10 cellular contexts compared by ENCODE assay signal in genomic region chr10:74039561-74040145, GRCh38. TPM values are rescaled to one million over a fixed set of nuclear protein-coding genes. Genes with fewer than 3 reads are reported as not detected.
DNase-seq lines count a peak whose midpoint lies in the region; ATAC-seq and TF ChIP-seq lines count a peak whose summit lies in the region.
"Had no signal": no experiment of that assay in that cellular context is flagged by ENCODE, and none has a peak within 500 bp of the region (broad histone marks: within the 10 kb centered on the region; RNA-seq: fewer than 3 reads in every experiment).

No MANE protein-coding gene starts in this region.

- H3K4me3 ChIP-seq in upper lobe of right lung: no peak overlapping the region

- peaks cover 12% of the 10 kb centered on the region for H3K36me3 Mint-ChIP-seq in activated naive CD8-positive, alpha-beta T cell treated with anti-CD3 and anti-CD28 coated beads, Interleukin-2, amount 50 U/mL, for 24 hours (ENCODE audit: low read depth)
- H3K36me3 Mint-ChIP-seq in activated naive CD8-positive, alpha-beta T cell treated with anti-CD3 and anti-CD28 coated beads for 36 hours: no peaks in the 10 kb centered on the region
- H3K36me3 Mint-ChIP-seq in chondrocyte (ENCODE audit: low read depth) (peaks cover 19% of the 10 kb centered on the region), mesothelial cell of epicardium (peaks cover 16% of the 10 kb centered on the region)

- peak overlapping the region; percentile 63 for H3K27ac Mint-ChIP-seq in activated naive CD8-positive, alpha-beta T cell treated with anti-CD3 and anti-CD28 coated beads, Interleukin-2, amount 50 U/mL, for 24 hours
- no peak overlapping the region for H3K27ac Mint-ChIP-seq in activated naive CD8-positive, alpha-beta T cell treated with anti-CD3 and anti-CD28 coated beads for 36 hours
- H3K27ac Mint-ChIP-seq in chondrocyte (ENCODE audit: unreplicated experiment): peak overlapping the region; percentile 68
- H3K27ac Mint-ChIP-seq in mesothelial cell of epicardium: peak overlapping the region; percentile 57
- H3K27ac Mint-ChIP-seq: type B pancreatic cell had no signal

- H3K27me3 Mint-ChIP-seq in activated naive CD8-positive, alpha-beta T cell treated with anti-CD3 and anti-CD28 coated beads, Interleukin-2, amount 50 U/mL, for 24 hours: no peaks in the 10 kb centered on the region
- no peaks in the 10 kb centered on the region for H3K27me3 Mint-ChIP-seq in activated naive CD8-positive, alpha-beta T cell treated with anti-CD3 and anti-CD28 coated beads for 36 hours
- H3K27me3 Mint-ChIP-seq in chondrocyte (ENCODE audit: low read depth) (no peaks in the 10 kb centered on the region), mesothelial cell of epicardium (ENCODE audit: low read depth) (no peaks in the 10 kb centered on the region)
- H3K27me3 Mint-ChIP-seq: type B pancreatic cell had no signal

- H3K4me1 ChIP-seq in upper lobe of right lung: peaks cover 38% of the 10 kb centered on the region

- peaks cover 13% of the 10 kb centered on the region for H3K36me3 ChIP-seq in upper lobe of right lung

- no peak for DNase-seq in activated naive CD8-positive, alpha-beta T cell treated with anti-CD3 and anti-CD28 coated beads, Interleukin-2, amount 50 U/mL, for 24 hours
- no peak for DNase-seq in activated naive CD8-positive, alpha-beta T cell treated with anti-CD3 and anti-CD28 coated beads for 36 hours
- DNase-seq in chondrocyte (ENCODE audit: low spot score) (no peak), mesothelial cell of epicardium (ENCODE audit: low spot score in 2 of 2, unreplicated experiment in 2 of 2) (no peak), upper lobe of right lung (no peak), A172 (ENCODE audit: low spot score) (no peak), kidney tubule cell (ENCODE audit: low spot score) (no peak)

- TF ChIP-seq CTCF in chondrocyte (IDR thresholded peaks at IDR 0.05) (no peak), mesothelial cell of epicardium (IDR thresholded peaks at IDR 0.05; ENCODE audit: unreplicated experiment) (no peak), upper lobe of right lung (IDR thresholded peaks at IDR 0.05) (no peak)

- H3K27ac ChIP-seq in upper lobe of right lung: peak overlapping the region; percentile 49
- H3K27ac ChIP-seq: C4-2B had no signal

- no peaks in the 10 kb centered on the region for H3K9me3 ChIP-seq in upper lobe of right lung

- no peaks in the 10 kb centered on the region for H3K27me3 ChIP-seq in upper lobe of right lung

- H3K4me3 Mint-ChIP-seq in activated naive CD8-positive, alpha-beta T cell treated with anti-CD3 and anti-CD28 coated beads, Interleukin-2, amount 50 U/mL, for 24 hours: no peak overlapping the region
- H3K4me3 Mint-ChIP-seq in activated naive CD8-positive, alpha-beta T cell treated with anti-CD3 and anti-CD28 coated beads for 36 hours: no peak overlapping the region
- no peak overlapping the region for H3K4me3 Mint-ChIP-seq in chondrocyte (ENCODE audit: unreplicated experiment)
- no peak overlapping the region for H3K4me3 Mint-ChIP-seq in mesothelial cell of epicardium
- H3K4me3 Mint-ChIP-seq: type B pancreatic cell had no signal

- no peak for ATAC-seq in activated naive CD8-positive, alpha-beta T cell treated with anti-CD3 and anti-CD28 coated beads, Interleukin-2, amount 50 U/mL, for 24 hours
- ATAC-seq in upper lobe of right lung (peak; percentile 87), HG03095 (IDR thresholded peaks at IDR 0.05; ENCODE audit: unreplicated experiment) (no peak)

- H3K9me3 Mint-ChIP-seq in activated naive CD8-positive, alpha-beta T cell treated with anti-CD3 and anti-CD28 coated beads, Interleukin-2, amount 50 U/mL, for 24 hours: no peaks in the 10 kb centered on the region
- H3K9me3 Mint-ChIP-seq in activated naive CD8-positive, alpha-beta T cell treated with anti-CD3 and anti-CD28 coated beads for 36 hours: no peaks in the 10 kb centered on the region
- no peaks in the 10 kb centered on the region for H3K9me3 Mint-ChIP-seq in chondrocyte (ENCODE audit: low read depth)
- no peaks in the 10 kb centered on the region for H3K9me3 Mint-ChIP-seq in mesothelial cell of epicardium
- H3K9me3 Mint-ChIP-seq: type B pancreatic cell had no signal

- intact Hi-C loops in upper lobe of right lung (cut with DNase I): no loop called here

- peaks cover 20% of the 10 kb centered on the region for H3K4me1 Mint-ChIP-seq in activated naive CD8-positive, alpha-beta T cell treated with anti-CD3 and anti-CD28 coated beads, Interleukin-2, amount 50 U/mL, for 24 hours
- peaks cover 12% of the 10 kb centered on the region for H3K4me1 Mint-ChIP-seq in activated naive CD8-positive, alpha-beta T cell treated with anti-CD3 and anti-CD28 coated beads for 36 hours
- H3K4me1 Mint-ChIP-seq in chondrocyte (ENCODE audit: low read depth): peaks cover 52% of the 10 kb centered on the region
- H3K4me1 Mint-ChIP-seq in mesothelial cell of epicardium: peaks cover 21% of the 10 kb centered on the region

RNA-seq across cellular contexts. Expression of gene VCL, which starts 41.7 kb away (rescaled TPM):
- total RNA-seq in activated naive CD8-positive, alpha-beta T cell treated with anti-CD3 and anti-CD28 coated beads for 36 hours: 10 to 100 TPM in 1 of 2 experiments, 1 to 10 TPM in 1; 9.6 to 10.0 TPM
- 429 to 498 TPM (median 485 TPM) in 3 replicates for total RNA-seq in chondrocyte
- total RNA-seq in mesothelial cell of epicardium: 129 to 132 TPM (median 131 TPM) in 3 replicates
- 148 TPM for total RNA-seq in upper lobe of right lung
- total RNA-seq in A172 (2014; rRNA removed; shearing (Covaris generic)): 142 and 146 TPM in 2 replicates

Comparison
In these comparisons a context has a peak if more than half of its experiments do, and no peak if none do; other contexts are left out.
1. RNA of gene VCL, which starts 41.7 kb away (total RNA-seq): 429 to 498 TPM in chondrocyte, 148 TPM in upper lobe of right lung (single experiment), 142 to 146 TPM in A172 and 129 to 132 TPM in mesothelial cell of epicardium; 9.6 to 10.0 TPM in activated naive CD8-positive, alpha-beta T cell treated with anti-CD3 and anti-CD28 coated beads for 36 hours; every median in the first group is over 10 times any median in the second.